Comparison of ENCODE assay signal across 1 cellular context in genomic region chr15:28955686-28956421, GRCh38.
TF ChIP-seq lines count a peak whose summit lies in the region.

No MANE protein-coding gene starts in this region.

TF ChIP-seq in IMR-90, 13 proteins besides CTCF, POLR2A, EP300 and RAD21 (continued from another document):
- TF ChIP-seq ELK1 (IDR thresholded peaks at IDR 0.05; ENCODE audit: borderline replicate concordance, low read depth, low read length), result no peak
- no peak for TF ChIP-seq CHD1 (IDR thresholded peaks at IDR 0.05; ENCODE audit: low read depth, low read length)
- TF ChIP-seq USF2 (IDR thresholded peaks at IDR 0.05; ENCODE audit: low read depth, low read length), result no peak
- TF ChIP-seq BHLHE40 (IDR thresholded peaks at IDR 0.05; ENCODE audit: low read depth, low read length), result no peak
- TF ChIP-seq FOS (IDR thresholded peaks at IDR 0.05; ENCODE audit: low read depth, low read length), result no peak
